In the genomic region with DNA sequence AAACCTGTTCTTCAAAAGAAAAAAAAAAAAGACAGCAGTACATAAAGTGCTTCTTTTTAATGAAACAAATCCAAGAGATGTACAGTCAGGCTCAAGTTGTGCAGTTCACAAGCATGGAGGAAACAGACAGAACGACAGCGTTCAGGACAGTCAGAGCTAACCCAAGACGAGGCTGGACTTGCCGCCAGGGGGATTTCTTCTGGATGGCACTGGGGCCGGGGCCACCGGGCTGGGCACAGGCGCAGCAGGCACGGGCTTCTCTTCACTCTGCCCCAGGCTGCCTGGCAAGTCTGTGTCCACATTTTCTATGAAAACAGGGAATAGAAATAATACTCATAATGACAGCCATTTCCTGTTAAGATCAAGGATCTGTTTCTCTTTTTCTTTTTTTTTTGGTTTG, we compare ENCODE assay signal across 20 cellular contexts. TPM values are rescaled to one million over a fixed set of nuclear protein-coding genes. Genes with fewer than 3 reads are reported as not detected.
DNase-seq lines count a peak whose midpoint lies in the region; ATAC-seq, FAIRE-seq and TF ChIP-seq lines count a peak whose summit lies in the region.
"Had no signal": no experiment of that assay in that cellular context is flagged by ENCODE, and none has a peak within 500 bp of the region (broad histone marks: within the 10 kb centered on the region; RNA-seq: fewer than 3 reads in every experiment).

No MANE protein-coding gene starts in this region.

- POLR2A ChIA-PET in BJ (lab: Charles Lee): no interaction called here
- POLR2A ChIA-PET in naive thymus-derived CD4-positive, alpha-beta T cell (lab: Charles Lee): interaction anchor here (1.2 kb wide), 1 partner anchor 126 kb away, joined by 3 read pairs; no protein-coding TSS in a partner anchor

- 0 out of 2 replicates have a peak, but pooled peaks have one; percentile 5 for TF ChIP-seq CTCF in BJ (IDR thresholded peaks at IDR 0.05; ENCODE audit: insufficient read depth, low read depth, low read length)
- TF ChIP-seq CTCF in bronchial epithelial cell (IDR thresholded peaks at IDR 0.05; ENCODE audit: insufficient read depth, low read length, severe bottlenecking): peak; percentile 70
- no peak for TF ChIP-seq CTCF in colonic mucosa (IDR thresholded peaks at IDR 0.05)

- no peak overlapping the region for H3K4me3 Mint-ChIP-seq in naive thymus-derived CD4-positive, alpha-beta T cell
- H3K4me3 Mint-ChIP-seq in activated CD4-positive, alpha-beta T cell treated with anti-CD3 and anti-CD28 coated beads, Interleukin-2, amount 10 ng/mL, durations not matched to agents 24 days and 14 days: no peak overlapping the region
- H3K4me3 Mint-ChIP-seq: T-cell had no signal

- no peak for ATAC-seq in naive thymus-derived CD4-positive, alpha-beta T cell
- ATAC-seq: left ventricle myocardium superior, T-cell had no signal

- peaks cover 0 to 12% (median 0%) of the 10 kb centered on the region in 5 donors for H3K36me3 Mint-ChIP-seq in naive thymus-derived CD4-positive, alpha-beta T cell
- H3K36me3 Mint-ChIP-seq in activated CD4-positive, alpha-beta T cell treated with anti-CD3 and anti-CD28 coated beads, Interleukin-2, amount 10 ng/mL, durations not matched to agents 24 days and 14 days (ENCODE audit: low read depth): peaks cover 25% of the 10 kb centered on the region

- peak overlapping the region in 6 of 9 donors; percentile 14 to 51 (median 32) for H3K27ac Mint-ChIP-seq in naive thymus-derived CD4-positive, alpha-beta T cell
- no peak overlapping the region for H3K27ac Mint-ChIP-seq in activated CD4-positive, alpha-beta T cell treated with anti-CD3 and anti-CD28 coated beads, Interleukin-2, amount 10 ng/mL, durations not matched to agents 24 days and 14 days

- no peaks in the 10 kb centered on the region for H3K27me3 ChIP-seq in BJ (ENCODE audit: control insufficient read depth, insufficient read depth, low read length)
- no peaks in the 10 kb centered on the region for H3K27me3 ChIP-seq in HUES64 (ENCODE audit: insufficient read depth, low read length)
- H3K27me3 ChIP-seq in bronchial epithelial cell (ENCODE audit: control insufficient read depth, insufficient read depth, low read length): no peaks in the 10 kb centered on the region
- H3K27me3 ChIP-seq in naive thymus-derived CD4-positive, alpha-beta T cell (ENCODE audit: control insufficient read depth in 2 of 2, insufficient read depth in 2 of 2, low read length in 2 of 2): no peaks in the 10 kb centered on the region
- no peaks in the 10 kb centered on the region for H3K27me3 ChIP-seq in colonic mucosa
- H3K27me3 ChIP-seq: esophagus muscularis mucosa had no signal

- H3K4me1 ChIP-seq in HUES64 (ENCODE audit: insufficient read depth, low read length) (no peaks in the 10 kb centered on the region), colonic mucosa (no peaks in the 10 kb centered on the region)
- H3K4me1 ChIP-seq in naive thymus-derived CD4-positive, alpha-beta T cell (ENCODE audit: control insufficient read depth in 2 of 2, insufficient read depth in 2 of 2, low read length in 2 of 2): peaks cover 4 to 6% of the 10 kb centered on the region in 2 donors

- no peaks in the 10 kb centered on the region for H3K9me3 Mint-ChIP-seq in naive thymus-derived CD4-positive, alpha-beta T cell
- no peaks in the 10 kb centered on the region for H3K9me3 Mint-ChIP-seq in activated CD4-positive, alpha-beta T cell treated with anti-CD3 and anti-CD28 coated beads, Interleukin-2, amount 10 ng/mL, durations not matched to agents 24 days and 14 days
- H3K9me3 Mint-ChIP-seq: T-cell had no signal

- CTCF ChIA-PET in BJ (lab: Yijun Ruan, JAX): interaction anchor here (1.4 to 2.1 kb wide), 2 partner anchors 8 to 22 kb away, joined by 4 to 6 read pairs; no protein-coding TSS in a partner anchor
- CTCF ChIA-PET in naive thymus-derived CD4-positive, alpha-beta T cell (lab: Charles Lee): interaction anchor here (1.2 kb wide), 1 partner anchor 36 kb away, joined by 4 read pairs; no protein-coding TSS in a partner anchor

- H3K27ac ChIP-seq in HUES64 (ENCODE audit: low read depth, low read length) (peak overlapping the region; percentile 10; the same call in 1 of the 2 replicates), colonic mucosa (no peak overlapping the region)
- no peak overlapping the region for H3K27ac ChIP-seq in naive thymus-derived CD4-positive, alpha-beta T cell (ENCODE audit: low read depth, low read length)
- H3K27ac ChIP-seq: esophagus muscularis mucosa, thoracic aorta had no signal

- H3K9me3 ChIP-seq in HUES64 (ENCODE audit: insufficient read depth, low read depth, low read length) (no peaks in the 10 kb centered on the region), colonic mucosa (no peaks in the 10 kb centered on the region)
- H3K9me3 ChIP-seq in naive thymus-derived CD4-positive, alpha-beta T cell (ENCODE audit: control insufficient read depth in 2 of 3, low read length in 3 of 3): no peaks in the 10 kb centered on the region
- H3K9me3 ChIP-seq: esophagus muscularis mucosa, thoracic aorta had no signal

- H3K4me3 ChIP-seq in BJ (ENCODE audit: low read depth, low read length) (no peak overlapping the region), HUES64 (ENCODE audit: low read length) (no peak overlapping the region), bronchial epithelial cell (ENCODE audit: low read depth, low read length) (no peak overlapping the region), colonic mucosa (no peak overlapping the region)
- H3K4me3 ChIP-seq in naive thymus-derived CD4-positive, alpha-beta T cell (ENCODE audit: low read length): no peak overlapping the region
- H3K4me3 ChIP-seq: esophagus muscularis mucosa, thoracic aorta had no signal

- no peaks in the 10 kb centered on the region for H3K27me3 Mint-ChIP-seq in naive thymus-derived CD4-positive, alpha-beta T cell
- H3K27me3 Mint-ChIP-seq in activated CD4-positive, alpha-beta T cell treated with anti-CD3 and anti-CD28 coated beads, Interleukin-2, amount 10 ng/mL, durations not matched to agents 24 days and 14 days: no peaks in the 10 kb centered on the region
- H3K27me3 Mint-ChIP-seq: T-cell had no signal

- WGBS in HUES64: 98% methylated on average over 8 of the region's 8 CpGs

- no peak overlapping the region for H3K9ac ChIP-seq in HUES64 (ENCODE audit: low read depth, low read length)
- no peak overlapping the region for H3K9ac ChIP-seq in colonic mucosa (ENCODE audit: low read depth in 2 of 2, low read length in 2 of 2)

- H3K36me3 ChIP-seq in BJ (ENCODE audit: control insufficient read depth, insufficient read depth, low read length) (peaks cover 2% of the 10 kb centered on the region; the same call in 1 of the 2 replicates), HUES64 (ENCODE audit: insufficient read depth, low read length) (peaks cover 65% of the 10 kb centered on the region), bronchial epithelial cell (ENCODE audit: control insufficient read depth, insufficient read depth, low read length) (no peaks in the 10 kb centered on the region), colonic mucosa (no peaks in the 10 kb centered on the region)
- H3K36me3 ChIP-seq in naive thymus-derived CD4-positive, alpha-beta T cell (ENCODE audit: control insufficient read depth in 2 of 3, insufficient read depth in 3 of 3, low read length in 3 of 3): peaks cover 0 to 3% (median 0%) of the 10 kb centered on the region in 3 experiments
- H3K36me3 ChIP-seq: thoracic aorta had no signal

- FAIRE-seq in bronchial epithelial cell (lab: Jason Lieb, UNC): no peak
- FAIRE-seq: astrocyte, G401.6 had no signal

- intact Hi-C loops in naive thymus-derived CD4-positive, alpha-beta T cell (cut with micrococcal nuclease): no loop called here
- intact Hi-C loops in colonic mucosa (cut with DNase I): no loop called here
- intact Hi-C loops in activated CD4-positive, alpha-beta T cell treated with anti-CD3 and anti-CD28 coated beads, Interleukin-2, amount 10 ng/mL, durations not matched to agents 24 days and 14 days (cut with micrococcal nuclease): no loop called here

- peaks cover 6 to 30% (median 11%) of the 10 kb centered on the region in 7 donors for H3K4me1 Mint-ChIP-seq in naive thymus-derived CD4-positive, alpha-beta T cell
- H3K4me1 Mint-ChIP-seq in activated CD4-positive, alpha-beta T cell treated with anti-CD3 and anti-CD28 coated beads, Interleukin-2, amount 10 ng/mL, durations not matched to agents 24 days and 14 days: peaks cover 18% of the 10 kb centered on the region

- DNase-seq in BJ (ENCODE audit: low read depth) (no peak), bronchial epithelial cell (ENCODE audit: low read depth) (peak; percentile 59), colonic mucosa (no peak), NCI-H1436 (lab: John Stamatoyannopoulos, UW) (no peak), NCI-H187 (lab: John Stamatoyannopoulos, UW) (no peak)
- DNase-seq in naive thymus-derived CD4-positive, alpha-beta T cell: no peak
- no peak for DNase-seq in activated CD4-positive, alpha-beta T cell treated with anti-CD3 and anti-CD28 coated beads, Interleukin-2, amount 10 ng/mL, durations not matched to agents 24 days and 14 days
- DNase-seq: activated gamma-delta T cell treated with Interleukin-2 at 50 U/mL for 16 hours; Kasumi-1; left ventricle myocardium superior; NCI-H1092 treated with DMSO at 0.1 percent for 48 hours; NCI-H524 treated with DMSO at 0.1 percent for 48 hours; Right ventricle myocardium superior; stimulated activated CD4-positive, alpha-beta T cell treated with anti-CD3 and anti-CD28 coated beads, Interleukin-4, amount 100 ng/mL, for 24 hours; T-cell had no signal

RNA-seq across cellular contexts. Expression of a gene that starts 4.4 kb away (rescaled TPM):
- polyA plus RNA-seq in BJ (2011; rRNA removed): 38.3 and 61.8 TPM in 2 replicates
- 13.7 and 21.7 TPM in 2 replicates for polyA minus RNA-seq in BJ (2011; rRNA and poly(A)+ RNA removed)
- polyA plus RNA-seq in HUES64 (2013, experiment 1 of 2): 57.4 TPM
- polyA plus RNA-seq in HUES64 (2013, experiment 2 of 2): 57.9 TPM
- total RNA-seq in bronchial epithelial cell (47.0 and 57.1 TPM in 2 replicates), colonic mucosa (10 to 100 TPM; 72.3 to 94.9 TPM)
- 10 to 100 TPM; 23.4 to 54.8 (median 37.5) TPM for total RNA-seq in naive thymus-derived CD4-positive, alpha-beta T cell
- 10 to 100 TPM; 31.1 to 33.1 TPM for polyA plus RNA-seq in naive thymus-derived CD4-positive, alpha-beta T cell
- total RNA-seq in activated CD4-positive, alpha-beta T cell treated with anti-CD3 and anti-CD28 coated beads, Interleukin-2, amount 10 ng/mL, durations not matched to agents 24 days and 14 days: 76.5 and 84.7 TPM in 2 replicates

RNA-seq across cellular contexts. Expression of a gene that starts 18.4 kb away (rescaled TPM):
- polyA plus RNA-seq in BJ (2011; rRNA removed): 65.5 and 111 TPM in 2 replicates
- 24.1 and 24.5 TPM in 2 replicates for polyA minus RNA-seq in BJ (2011; rRNA and poly(A)+ RNA removed)
- 301 TPM for polyA plus RNA-seq in HUES64 (2013, experiment 1 of 2)
- 296 TPM for polyA plus RNA-seq in HUES64 (2013, experiment 2 of 2)
- total RNA-seq in bronchial epithelial cell (182 and 188 TPM in 2 replicates), colonic mucosa (100 to 1,000 TPM; 227 to 367 TPM)
- 100 to 1,000 TPM in 1 of 5 experiments, 10 to 100 TPM in 4; 12.3 to 227 (median 29.3) TPM for total RNA-seq in naive thymus-derived CD4-positive, alpha-beta T cell
- 10 to 100 TPM; 70.0 to 72.3 TPM for polyA plus RNA-seq in naive thymus-derived CD4-positive, alpha-beta T cell
- total RNA-seq in activated CD4-positive, alpha-beta T cell treated with anti-CD3 and anti-CD28 coated beads, Interleukin-2, amount 10 ng/mL, durations not matched to agents 24 days and 14 days: 271 and 292 TPM in 2 replicates

RNA-seq across cellular contexts. Expression of a gene that starts 26.2 kb away (rescaled TPM):
- polyA plus RNA-seq in BJ (2011; rRNA removed): 5.7 and 6.9 TPM in 2 replicates
- polyA minus RNA-seq in BJ (2011; rRNA and poly(A)+ RNA removed): 7.5 and 7.8 TPM in 2 replicates
- polyA plus RNA-seq in HUES64 (2013, experiment 1 of 2): 12.4 TPM
- polyA plus RNA-seq in HUES64 (2013, experiment 2 of 2): 11.8 TPM
- total RNA-seq in bronchial epithelial cell (1.8 and 3.2 TPM in 2 replicates), colonic mucosa (10 to 100 TPM; 20.5 to 20.7 TPM)
- total RNA-seq in naive thymus-derived CD4-positive, alpha-beta T cell: 10 to 100 TPM in 4 of 5 experiments, 1 to 10 TPM in 1; 5.8 to 18.9 (median 17.8) TPM
- polyA plus RNA-seq in naive thymus-derived CD4-positive, alpha-beta T cell: 1 to 10 TPM; 1.8 to 4.4 TPM
- total RNA-seq in activated CD4-positive, alpha-beta T cell treated with anti-CD3 and anti-CD28 coated beads, Interleukin-2, amount 10 ng/mL, durations not matched to agents 24 days and 14 days: 11.2 and 12.0 TPM in 2 replicates

RNA-seq across cellular contexts. Expression of a gene that starts 46.8 kb away (rescaled TPM):
- 131 and 304 TPM in 2 replicates for polyA plus RNA-seq in BJ (2011; rRNA removed)
- 76.9 and 95.8 TPM in 2 replicates for polyA minus RNA-seq in BJ (2011; rRNA and poly(A)+ RNA removed)
- polyA plus RNA-seq in HUES64 (2013, experiment 1 of 2): 510 TPM
- polyA plus RNA-seq in HUES64 (2013, experiment 2 of 2): 550 TPM
- total RNA-seq in bronchial epithelial cell (60.0 and 87.1 TPM in 2 replicates), colonic mucosa (100 to 1,000 TPM; 298 to 319 TPM)
- total RNA-seq in naive thymus-derived CD4-positive, alpha-beta T cell: 100 to 1,000 TPM; 201 to 494 (median 247) TPM
- 100 to 1,000 TPM; 173 to 357 TPM for polyA plus RNA-seq in naive thymus-derived CD4-positive, alpha-beta T cell
- total RNA-seq in activated CD4-positive, alpha-beta T cell treated with anti-CD3 and anti-CD28 coated beads, Interleukin-2, amount 10 ng/mL, durations not matched to agents 24 days and 14 days: 658 and 659 TPM in 2 replicates

RNA-seq across cellular contexts. Expression of a gene that starts 48.2 kb away (rescaled TPM):
- 8.7 and 18.3 TPM in 2 replicates for polyA plus RNA-seq in BJ (2011; rRNA removed)
- polyA minus RNA-seq in BJ (2011; rRNA and poly(A)+ RNA removed): 12.5 and 12.8 TPM in 2 replicates
- 7.8 TPM for polyA plus RNA-seq in HUES64 (2013, experiment 1 of 2)
- polyA plus RNA-seq in HUES64 (2013, experiment 2 of 2): 11.9 TPM
- 15.0 and 18.1 TPM in 2 replicates for total RNA-seq in bronchial epithelial cell
- total RNA-seq in naive thymus-derived CD4-positive, alpha-beta T cell: 10 to 100 TPM in 4 of 5 experiments, 1 to 10 TPM in 1; 9.2 to 26.3 (median 24.5) TPM
- 1 to 10 TPM; 5.9 to 7.6 TPM for polyA plus RNA-seq in naive thymus-derived CD4-positive, alpha-beta T cell
- total RNA-seq in colonic mucosa: 10 to 100 TPM; 19.4 to 50.1 TPM
- 6.8 and 7.2 TPM in 2 replicates for total RNA-seq in activated CD4-positive, alpha-beta T cell treated with anti-CD3 and anti-CD28 coated beads, Interleukin-2, amount 10 ng/mL, durations not matched to agents 24 days and 14 days
